ENCODE assay signal across 2 cellular contexts in genomic region chr12:6161124-6161882, GRCh38.
TF ChIP-seq lines count a peak whose summit lies in the region.

No MANE protein-coding gene starts in this region.

TF ChIP-seq in endothelial cell of umbilical vein, 7 proteins besides CTCF, POLR2A, EP300 and RAD21:
- peak; percentile 69 for TF ChIP-seq POLR2AphosphoS5 (IDR thresholded peaks at IDR 0.05; ENCODE audit: insufficient read depth, low read depth, low read length)
- TF ChIP-seq EZH2 (IDR thresholded peaks at IDR 0.05; ENCODE audit: borderline replicate concordance, low read depth, low read length, severe bottlenecking), result no peak
- TF ChIP-seq MAX (IDR thresholded peaks at IDR 0.05; ENCODE audit: insufficient read depth, insufficient read length), result peak; percentile 19
- no peak for TF ChIP-seq FOS (IDR thresholded peaks at IDR 0.05; ENCODE audit: borderline replicate concordance, insufficient read depth, low read length)

TF ChIP-seq in HepG2, 621 proteins besides CTCF, POLR2A, EP300 and RAD21:
- TF ChIP-seq ZNF709 (CRISPR knock-in tag; IDR thresholded peaks at IDR 0.05), result no peak
- no peak for TF ChIP-seq ZNF335 (CRISPR knock-in tag; IDR thresholded peaks at IDR 0.05)
- TF ChIP-seq ZNF317 (CRISPR knock-in tag; IDR thresholded peaks at IDR 0.05), result no peak
- no peak for TF ChIP-seq ARNT2 (CRISPR knock-in tag; IDR thresholded peaks at IDR 0.05; ENCODE audit: low read depth)
- TF ChIP-seq SMAD1 (CRISPR knock-in tag; IDR thresholded peaks at IDR 0.05; ENCODE audit: borderline replicate concordance, low read depth), result no peak
- no peak for TF ChIP-seq NR0B2 (CRISPR knock-in tag; IDR thresholded peaks at IDR 0.05)
- no peak for TF ChIP-seq ZNF761 (CRISPR knock-in tag; conservative IDR thresholded peaks at IDR 0.05)
- no peak for TF ChIP-seq ARID5B (CRISPR knock-in tag; IDR thresholded peaks at IDR 0.05)
- TF ChIP-seq FIP1L1 (IDR thresholded peaks at IDR 0.05; ENCODE audit: borderline replicate concordance, insufficient read depth, low read depth, low read length), result no peak
- no peak for TF ChIP-seq KDM6A (CRISPR knock-in tag; IDR thresholded peaks at IDR 0.05; ENCODE audit: low read depth)
- no peak for TF ChIP-seq ZNF224 (CRISPR knock-in tag; IDR thresholded peaks at IDR 0.05)
- TF ChIP-seq NR2F6 (IDR thresholded peaks at IDR 0.05), result no peak
- TF ChIP-seq NR2F6 (CRISPR knock-in tag; IDR thresholded peaks at IDR 0.05), result no peak
- no peak for TF ChIP-seq CSRNP1 (CRISPR knock-in tag; IDR thresholded peaks at IDR 0.05)
- no peak for TF ChIP-seq ZNF318 (CRISPR knock-in tag; IDR thresholded peaks at IDR 0.05)
- TF ChIP-seq MED8 (CRISPR knock-in tag; IDR thresholded peaks at IDR 0.05; ENCODE audit: insufficient replicate concordance), result no peak
- TF ChIP-seq HOMEZ (CRISPR knock-in tag; IDR thresholded peaks at IDR 0.05; ENCODE audit: low read depth), result no peak
- no peak for TF ChIP-seq CAMTA2 (CRISPR knock-in tag; IDR thresholded peaks at IDR 0.05; ENCODE audit: borderline replicate concordance)
